In genomic region chr16:69514366-69514765, GRCh38 we compare ENCODE assay signal across 18 cellular contexts. TPM values are rescaled to one million over a fixed set of nuclear protein-coding genes. Genes with fewer than 3 reads are reported as not detected.
DNase-seq lines count a peak whose midpoint lies in the region; ATAC-seq and TF ChIP-seq lines count a peak whose summit lies in the region.
"Had no signal": no experiment of that assay in that cellular context is flagged by ENCODE, and none has a peak within 500 bp of the region (broad histone marks: within the 10 kb centered on the region; RNA-seq: fewer than 3 reads in every experiment).

No MANE protein-coding gene starts in this region.

- peak overlapping the region; percentile 100 for H2AFZ ChIP-seq in OCI-LY1 (ENCODE audit: low read length)

- no peaks in the 10 kb centered on the region for H3K79me2 ChIP-seq in OCI-LY1 (ENCODE audit: insufficient read depth, low read length)

- H3K27ac ChIP-seq in right atrium auricular region (no peak overlapping the region), OCI-LY1 (ENCODE audit: low read depth, low read length, poor library complexity, severe bottlenecking) (no peak overlapping the region), epithelial cell of prostate (peak overlapping the region; percentile 84), upper lobe of right lung (no peak overlapping the region)
- H3K27ac ChIP-seq: A549, gastrocnemius medialis, neutrophil, sigmoid colon, tibial nerve had no signal

- DNase-seq in cardiac septum (ENCODE audit: low spot score) (peak; percentile 12), right atrium auricular region (ENCODE audit: low spot score) (no peak), epithelial cell of prostate (ENCODE audit: low read depth, low spot score) (no peak), upper lobe of right lung (no peak), HuH-7 (ENCODE audit: low spot score) (no peak), NCI-H1048 (lab: John Stamatoyannopoulos, UW) (no peak)
- no peak for DNase-seq in activated naive CD4-positive, alpha-beta T cell treated with Interleukin-2 at 50 U/mL for 16 hours
- DNase-seq: activated CD4-positive, alpha-beta memory T cell treated with anti-CD3 and anti-CD28 coated beads, Interleukin-2, amount 10 ng/mL, durations not matched to agents 7 days and 5 days; activated T-cell treated with anti-CD3 and anti-CD28 coated beads, Interleukin-2, amount 50 U/mL, for 72 hours; CD4-positive, alpha-beta memory T cell; central memory CD4-positive, alpha-beta T cell; gastrocnemius medialis; HCEC 1CT; sigmoid colon had no signal

- intact Hi-C loops in cardiac septum (cut with DNase I), result no loop called here
- intact Hi-C loops in upper lobe of right lung (cut with DNase I), result no loop called here

- no peaks in the 10 kb centered on the region for H3K36me3 ChIP-seq in right atrium auricular region
- H3K36me3 ChIP-seq in OCI-LY1 (ENCODE audit: insufficient read depth, low read length), result no peaks in the 10 kb centered on the region
- H3K36me3 ChIP-seq in upper lobe of right lung, result no peaks in the 10 kb centered on the region
- H3K36me3 ChIP-seq: gastrocnemius medialis, neutrophil, sigmoid colon, tibial nerve had no signal

- no peaks in the 10 kb centered on the region for H3F3A ChIP-seq in OCI-LY1 (ENCODE audit: insufficient read depth, low read length)

- H3K4me2 ChIP-seq in OCI-LY1 (ENCODE audit: low read length), result no peak overlapping the region
- H3K4me2 ChIP-seq: A549 had no signal

- no peaks in the 10 kb centered on the region for H3K9me3 ChIP-seq in right atrium auricular region
- H3K9me3 ChIP-seq in OCI-LY1 (ENCODE audit: low read length), result no peaks in the 10 kb centered on the region
- no peaks in the 10 kb centered on the region for H3K9me3 ChIP-seq in upper lobe of right lung
- H3K9me3 ChIP-seq: A549, gastrocnemius medialis, neutrophil, sigmoid colon had no signal

- H3K9me2 ChIP-seq in OCI-LY1 (ENCODE audit: low read depth, low read length), result no peaks in the 10 kb centered on the region

- H3K4me1 ChIP-seq in right atrium auricular region, result no peaks in the 10 kb centered on the region
- H3K4me1 ChIP-seq in OCI-LY1 (ENCODE audit: insufficient read depth, low read length, severe bottlenecking), result peaks cover 5% of the 10 kb centered on the region
- H3K4me1 ChIP-seq in upper lobe of right lung, result no peaks in the 10 kb centered on the region
- H3K4me1 ChIP-seq: gastrocnemius medialis, sigmoid colon, tibial nerve had no signal

- H4K20me1 ChIP-seq in OCI-LY1 (ENCODE audit: insufficient read depth, low read length), result no peaks in the 10 kb centered on the region

- H3K9ac ChIP-seq in OCI-LY1 (ENCODE audit: low read length), result no peak overlapping the region

- no peak overlapping the region for H3K4me3 ChIP-seq in right atrium auricular region
- no peak overlapping the region for H3K4me3 ChIP-seq in OCI-LY1 (ENCODE audit: low read depth, low read length, poor library complexity, severe bottlenecking)
- no peak overlapping the region for H3K4me3 ChIP-seq in upper lobe of right lung
- H3K4me3 ChIP-seq: A549, gastrocnemius medialis, sigmoid colon, tibial nerve had no signal

- peak; percentile 76 for ATAC-seq in upper lobe of right lung
- ATAC-seq: A549; activated T-cell treated with anti-CD3 and anti-CD28 coated beads, Interleukin-2, amount 50 U/mL, for 72 hours; gastrocnemius medialis had no signal

- TF ChIP-seq CTCF in right atrium auricular region (IDR thresholded peaks at IDR 0.05), result no peak
- TF ChIP-seq CTCF in OCI-LY1 (IDR thresholded peaks at IDR 0.05; ENCODE audit: low read length), result no peak
- TF ChIP-seq CTCF in upper lobe of right lung (IDR thresholded peaks at IDR 0.05), result no peak

- H3K27me3 ChIP-seq in right atrium auricular region (no peaks in the 10 kb centered on the region), OCI-LY1 (ENCODE audit: insufficient read depth, low read length) (no peaks in the 10 kb centered on the region), upper lobe of right lung (no peaks in the 10 kb centered on the region)
- H3K27me3 ChIP-seq: gastrocnemius medialis, neutrophil, sigmoid colon, tibial nerve had no signal

RNA-seq across cellular contexts. Expression of gene NFAT5, which starts 51.4 kb away (rescaled TPM):
- 28.5 TPM for total RNA-seq in cardiac septum
- 10 to 100 TPM; 16.4 to 22.6 TPM for total RNA-seq in right atrium auricular region
- 62.3 TPM for total RNA-seq in upper lobe of right lung
